Comparison of ENCODE assay signal across 26 cellular contexts in the genomic region with DNA sequence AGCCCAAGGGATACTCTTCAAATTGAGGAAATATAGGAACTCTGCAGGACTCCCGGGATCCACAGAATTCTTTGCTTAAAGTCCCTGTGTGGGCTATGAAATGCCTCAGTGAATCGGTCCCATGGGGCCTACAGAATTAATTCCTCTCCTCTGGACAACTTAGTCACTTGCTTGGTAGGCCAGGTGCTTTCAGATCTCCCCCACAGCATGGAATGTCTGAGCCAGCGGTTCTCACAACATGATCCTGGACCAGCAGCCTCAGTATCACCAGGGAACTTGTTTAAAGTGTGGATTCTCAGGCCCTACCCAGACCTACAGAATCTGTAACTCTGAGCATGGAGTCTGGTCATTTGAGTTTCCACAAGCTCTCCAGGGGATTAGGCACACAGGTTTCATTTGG. TPM values are rescaled to one million over a fixed set of nuclear protein-coding genes. Genes with fewer than 3 reads are reported as not detected.
DNase-seq lines count a peak whose midpoint lies in the region; TF ChIP-seq lines count a peak whose summit lies in the region.
"Had no signal": no experiment of that assay in that cellular context is flagged by ENCODE, and none has a peak within 500 bp of the region (broad histone marks: within the 10 kb centered on the region; RNA-seq: fewer than 3 reads in every experiment).

No MANE protein-coding gene starts in this region.

- H3K4me1 ChIP-seq in esophagus muscularis mucosa (peaks cover 10 to 83% (median 66%) of the 10 kb centered on the region in 4 donors), muscle layer of colon (ENCODE audit: insufficient read depth, low read length) (peaks cover 60% of the 10 kb centered on the region), transverse colon (peaks cover 0 to 19% (median 4%) of the 10 kb centered on the region in 4 donors), endodermal cell (ENCODE audit: control insufficient read depth, insufficient read depth, low read length) (peaks cover 25% of the 10 kb centered on the region)

- no peaks in the 10 kb centered on the region for H3K27me3 ChIP-seq in esophagus muscularis mucosa
- no peaks in the 10 kb centered on the region for H3K27me3 ChIP-seq in muscle layer of colon (ENCODE audit: control insufficient read depth in 1 of 2, insufficient read depth in 2 of 2, low read length in 2 of 2)
- no peaks in the 10 kb centered on the region for H3K27me3 ChIP-seq in transverse colon
- H3K27me3 ChIP-seq in endodermal cell (ENCODE audit: control insufficient read depth, insufficient read depth, low read length, poor library complexity, severe bottlenecking): no peaks in the 10 kb centered on the region
- H3K27me3 ChIP-seq: ovary, right atrium auricular region had no signal

- peaks cover 31% of the 10 kb centered on the region for H3K4me1 Mint-ChIP-seq in endodermal cell
- H3K4me1 Mint-ChIP-seq: naive thymus-derived CD8-positive, alpha-beta T cell had no signal

- TF ChIP-seq EP300 in esophagus muscularis mucosa (IDR thresholded peaks at IDR 0.05): no peak
- no peak for TF ChIP-seq EP300 in transverse colon (IDR thresholded peaks at IDR 0.05; ENCODE audit: low read depth)

- H3K27ac Mint-ChIP-seq in endodermal cell: no peak overlapping the region
- H3K27ac Mint-ChIP-seq: activated T-cell treated with anti-CD3 and anti-CD28 coated beads, Interleukin-2, amount 50 U/mL, for 24 hours; naive thymus-derived CD8-positive, alpha-beta T cell had no signal

- H3K9ac ChIP-seq in muscle layer of colon (ENCODE audit: low read length) (no peak overlapping the region), endodermal cell (ENCODE audit: extremely low read depth, low read length, poor library complexity, severe bottlenecking) (no peak overlapping the region)
- H3K9ac ChIP-seq: SK-N-SH had no signal

- H3K4me3 ChIP-seq in esophagus muscularis mucosa (no peak overlapping the region), muscle layer of colon (ENCODE audit: low read depth in 1 of 2, low read length in 2 of 2) (no peak overlapping the region), transverse colon (no peak overlapping the region), endodermal cell (ENCODE audit: low read length) (no peak overlapping the region)
- H3K4me3 ChIP-seq: ovary, right atrium auricular region, thoracic aorta had no signal

- in situ Hi-C loops in transverse colon (cut with MboI; ENCODE audit: low pct_ligation_motif_present in 1 of 4, low pct_unique_long_range_greater_than_20kb in 1 of 4, low sequenced_read_pairs in 3 of 4): no loop called here

- no CpG with 5 or more reads among the region's 3 CpGs for WGBS in esophagus muscularis mucosa
- 83% methylated on average over 3 of the region's 3 CpGs; no CpG with 5 or more reads in 1 of the 2 donors for WGBS in transverse colon (ENCODE audit: low coverage in 1 of 2), 2 donors
- WGBS in endodermal cell (ENCODE audit: insufficient coverage in 1 of 2, insufficient read length in 1 of 2), 2 experiments: 65 to 83% methylated on average over 2 to 3 of the region's 3 CpGs

- H3K9me3 ChIP-seq in esophagus muscularis mucosa (peaks cover 0 to 11% (median 0%) of the 10 kb centered on the region in 4 donors), muscle layer of colon (ENCODE audit: low read length) (no peaks in the 10 kb centered on the region), transverse colon (peaks cover 0 to 5% of the 10 kb centered on the region in 2 donors), endodermal cell (ENCODE audit: control insufficient read depth, low read length) (peaks cover 28% of the 10 kb centered on the region)
- H3K9me3 ChIP-seq: ovary, SK-N-SH, thoracic aorta had no signal

- H3K36me3 ChIP-seq in esophagus muscularis mucosa: peaks cover 0 to 19% (median 10%) of the 10 kb centered on the region in 4 donors
- H3K36me3 ChIP-seq in muscle layer of colon (ENCODE audit: insufficient read depth, low read length): no peaks in the 10 kb centered on the region
- H3K36me3 ChIP-seq in transverse colon: no peaks in the 10 kb centered on the region
- H3K36me3 ChIP-seq in endodermal cell (ENCODE audit: control insufficient read depth, insufficient read depth, low read length): peaks cover 26% of the 10 kb centered on the region
- H3K36me3 ChIP-seq: ovary, thoracic aorta had no signal

- H3K27ac ChIP-seq in esophagus muscularis mucosa (replicated peaks in 1 of 4) (peak overlapping the region; percentile 81 to 88 (median 86)), muscle layer of colon (ENCODE audit: low read depth, low read length) (peak overlapping the region; percentile 36), transverse colon (peak overlapping the region; percentile 61 to 84 (median 74)), endodermal cell (ENCODE audit: low read depth, low read length) (no peak overlapping the region)
- H3K27ac ChIP-seq: ovary, thoracic aorta had no signal

- TF ChIP-seq POLR2A in esophagus muscularis mucosa (IDR thresholded peaks at IDR 0.05; ENCODE audit: low read depth) (no peak), transverse colon (IDR thresholded peaks at IDR 0.05) (no peak)

- intact Hi-C loops in esophagus muscularis mucosa (cut with DNase I): no loop called here
- intact Hi-C loops in transverse colon (cut with DNase I; ENCODE audit: low total_unique reads): no loop called here

- peaks cover 24% of the 10 kb centered on the region for H3K9me3 Mint-ChIP-seq in endodermal cell
- H3K9me3 Mint-ChIP-seq: activated T-cell treated with anti-CD3 and anti-CD28 coated beads, Interleukin-2, amount 50 U/mL, for 24 hours had no signal

- DNase-seq in LHCN-M2 (ENCODE audit: low read depth): peak; percentile 37
- no peak for DNase-seq in esophagus muscularis mucosa (ENCODE audit: extremely low spot score)
- DNase-seq in transverse colon: no peak
- no peak for DNase-seq in NCI-H524 (lab: John Stamatoyannopoulos, UW)
- no peak for DNase-seq in SIG-M5 treated with dmso at 0.1 percent for 504 hours (lab: John Stamatoyannopoulos, UW; ENCODE audit: unreplicated experiment)
- DNase-seq in endodermal cell: no peak
- DNase-seq in NCI-H2029 treated with DMSO at 0.1 percent for 48 hours (lab: John Stamatoyannopoulos, UW): no peak
- DNase-seq: activated CD4-positive, alpha-beta T cell treated with anti-CD3 and anti-CD28 coated beads for 48 hours; activated naive CD4-positive, alpha-beta T cell treated with Interleukin-2 at 50 U/mL for 16 hours; activated T-cell treated with anti-CD3 and anti-CD28 coated beads, Interleukin-2, amount 50 U/mL, for 24 hours; amniotic stem cell; KG1; left cardiac atrium; naive thymus-derived CD8-positive, alpha-beta T cell; NCI-H146; NCI-H2171; ovary; SK-N-SH; stimulated activated CD4-positive, alpha-beta T cell treated with anti-CD3 and anti-CD28 coated beads, Interleukin-12 subunit alpha, Interleukin-12 subunit beta, amount 100 ng/mL, for 4 hours; stimulated activated CD4-positive, alpha-beta T cell treated with anti-CD3 and anti-CD28 coated beads, Interleukin-4, amount 100 ng/mL, for 4 hours; stimulated activated naive CD4-positive, alpha-beta T cell; T-helper 2 cell had no signal

- no peak overlapping the region for H3K4me3 Mint-ChIP-seq in endodermal cell
- H3K4me3 Mint-ChIP-seq: activated T-cell treated with anti-CD3 and anti-CD28 coated beads, Interleukin-2, amount 50 U/mL, for 24 hours; naive thymus-derived CD8-positive, alpha-beta T cell had no signal

- H3K36me3 Mint-ChIP-seq in endodermal cell (ENCODE audit: low read depth): peaks cover 23% of the 10 kb centered on the region
- H3K36me3 Mint-ChIP-seq: naive thymus-derived CD8-positive, alpha-beta T cell had no signal

- TF ChIP-seq CTCF in esophagus muscularis mucosa (IDR thresholded peaks at IDR 0.05) (no peak), transverse colon (IDR thresholded peaks at IDR 0.05) (no peak), endodermal cell (conservative IDR thresholded peaks at IDR 0.05) (no peak)

- no peaks in the 10 kb centered on the region for H3K27me3 Mint-ChIP-seq in endodermal cell (ENCODE audit: insufficient read depth)

RNA-seq across cellular contexts. Expression of a gene that starts 15.2 kb away (rescaled TPM):
- total RNA-seq in LHCN-M2 (2014; rRNA removed): 12.0 and 12.1 TPM in 2 replicates
- polyA plus RNA-seq in LHCN-M2 (2012): 1.8 TPM
- total RNA-seq in esophagus muscularis mucosa: 10 to 100 TPM; 71.8 to 99.9 (median 84.4) TPM
- 10 to 100 TPM in 3 of 4 donors, 1 to 10 TPM in 1; 8.5 to 38.4 (median 17.4) TPM for total RNA-seq in transverse colon
- total RNA-seq in endodermal cell: 10 to 100 TPM in 1 of 2 donors, 1 to 10 TPM in 1; 8.5 to 10.4 TPM
- polyA plus RNA-seq in endodermal cell (2013, experiment 1 of 2): 7.4 TPM
- polyA plus RNA-seq in endodermal cell (2013, experiment 2 of 2): 7.5 TPM
- total RNA-seq: activated CD8-positive, alpha-beta memory T cell treated with anti-CD3 and anti-CD28 coated beads for 36 hours; naive thymus-derived CD8-positive, alpha-beta T cell had no signal
- polyA plus RNA-seq: naive thymus-derived CD8-positive, alpha-beta T cell had no signal
